Comparison of ENCODE assay signal across 11 cellular contexts in the genomic region with DNA sequence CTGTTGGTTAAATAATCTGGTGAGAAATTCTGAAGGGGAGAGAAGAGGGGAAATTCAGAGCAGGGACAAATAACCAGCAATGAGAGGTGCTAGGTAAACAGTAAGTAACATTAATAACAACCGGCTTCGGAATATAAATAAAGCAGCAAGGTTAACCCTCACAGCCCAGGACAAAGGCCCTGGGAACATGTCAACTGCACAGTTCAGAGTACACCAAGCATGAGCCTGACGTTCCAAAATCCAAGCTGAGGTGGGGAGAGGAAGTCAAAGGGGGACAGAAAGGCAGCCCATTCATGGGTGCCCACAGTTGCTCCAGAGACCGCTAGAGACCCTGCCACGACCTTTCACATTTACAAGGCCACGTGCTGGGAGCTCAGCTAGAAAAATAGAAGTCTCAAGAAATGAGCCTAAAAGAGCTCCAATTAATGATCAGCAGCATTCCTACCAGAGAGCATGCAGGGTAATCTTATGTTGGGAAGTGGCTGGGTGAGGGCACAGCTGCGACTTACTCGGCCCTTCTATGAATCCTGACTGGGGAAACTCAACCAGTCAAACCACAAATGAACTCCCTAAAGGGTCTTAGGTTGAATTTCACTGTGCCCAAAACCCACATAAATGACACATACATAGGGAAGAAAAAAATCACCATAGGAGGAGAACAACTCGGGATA. TPM values are rescaled to one million over a fixed set of nuclear protein-coding genes. Genes with fewer than 3 reads are reported as not detected.
DNase-seq lines count a peak whose midpoint lies in the region; ATAC-seq and TF ChIP-seq lines count a peak whose summit lies in the region.
"Had no signal": no experiment of that assay in that cellular context is flagged by ENCODE, and none has a peak within 500 bp of the region (broad histone marks: within the 10 kb centered on the region; RNA-seq: fewer than 3 reads in every experiment).

No MANE protein-coding gene starts in this region.

- no peak overlapping the region for H2AFZ ChIP-seq in mammary epithelial cell (ENCODE audit: low read depth, low read length)

- dilution Hi-C loops in mammary epithelial cell (cut with HindIII; ENCODE audit: low sequenced_read_pairs), result no loop called here

- H3K4me3 Mint-ChIP-seq in MCF 10A (ENCODE audit: unreplicated experiment), result no peak overlapping the region
- H3K4me3 Mint-ChIP-seq in nephron progenitor cell, result no peak overlapping the region

- no peak overlapping the region for H3K9ac ChIP-seq in mammary epithelial cell (ENCODE audit: insufficient read depth, low read length)

- H3K27ac ChIP-seq in mammary epithelial cell (ENCODE audit: insufficient read depth, low read depth, low read length) (no peak overlapping the region), urinary bladder (ENCODE audit: low read depth) (peak overlapping the region; percentile 14), caudate nucleus (ENCODE audit: low read depth, low read length) (no peak overlapping the region)
- peak overlapping the region; percentile 73 for H3K27ac ChIP-seq in effector memory CD4-positive, alpha-beta T cell (ENCODE audit: insufficient read depth, low read length, poor library complexity, severe bottlenecking)

- in situ Hi-C loops in mammary epithelial cell (cut with MboI; ENCODE audit: low sequenced_read_pairs in 2 of 2), result no loop called here

- H3K4me1 ChIP-seq in mammary epithelial cell (ENCODE audit: insufficient read depth, low read length), result peaks cover 11% of the 10 kb centered on the region
- H3K4me1 ChIP-seq in effector memory CD4-positive, alpha-beta T cell (ENCODE audit: control insufficient read depth, insufficient read depth, low read length, poor library complexity, severe bottlenecking), result peaks cover 34% of the 10 kb centered on the region
- H3K4me1 ChIP-seq in urinary bladder (ENCODE audit: insufficient read depth), result no peaks in the 10 kb centered on the region

- H3K27ac Mint-ChIP-seq in MCF 10A (ENCODE audit: low read depth, unreplicated experiment) (peak overlapping the region; percentile 28), nephron progenitor cell (peak overlapping the region; percentile 91)

- H3K79me2 ChIP-seq in mammary epithelial cell (ENCODE audit: insufficient read depth, low read length), result peaks cover 11% of the 10 kb centered on the region

- H3K36me3 Mint-ChIP-seq in MCF 10A (ENCODE audit: insufficient read depth, unreplicated experiment) (peaks cover 7% of the 10 kb centered on the region), nephron progenitor cell (ENCODE audit: low read depth) (peaks cover 63% of the 10 kb centered on the region)

- intact Hi-C loops in MCF 10A (cut with micrococcal nuclease), result no loop called here
- intact Hi-C loops in mammary epithelial cell (cut with micrococcal nuclease), result no loop called here

- no peaks in the 10 kb centered on the region for H3K27me3 ChIP-seq in mammary epithelial cell (ENCODE audit: insufficient read depth, low read length)
- H3K27me3 ChIP-seq in effector memory CD4-positive, alpha-beta T cell (replicated peaks; ENCODE audit: control insufficient read depth, insufficient read depth, low read length, poor library complexity, severe bottlenecking), result no peaks in the 10 kb centered on the region

- no peak overlapping the region for H3K4me3 ChIP-seq in mammary epithelial cell (replicated peaks in 1 of 3; ENCODE audit: insufficient read depth in 1 of 3, low read depth in 2 of 3, low read length in 3 of 3)
- H3K4me3 ChIP-seq in effector memory CD4-positive, alpha-beta T cell (ENCODE audit: insufficient read depth, low read depth, low read length, poor library complexity, severe bottlenecking), result peak overlapping the region; percentile 39
- H3K4me3 ChIP-seq in urinary bladder (ENCODE audit: low read depth, low read length), result no peak overlapping the region

- DNase-seq in MCF 10A (ENCODE audit: unreplicated experiment), result no peak
- DNase-seq in mammary epithelial cell, result no peak
- no peak for DNase-seq in effector memory CD4-positive, alpha-beta T cell
- DNase-seq in nephron progenitor cell, result no peak
- no peak for DNase-seq in caudate nucleus (lab: John Stamatoyannopoulos, UW)
- DNase-seq: NK-92 treated with Interleukin-12 subunit alpha and Interleukin-12 subunit beta, amount 100 ng/mL, for 24 hours; T1000 had no signal

- no peaks in the 10 kb centered on the region for H3K36me3 ChIP-seq in mammary epithelial cell (ENCODE audit: insufficient read depth, low read length)
- H3K36me3 ChIP-seq in effector memory CD4-positive, alpha-beta T cell (ENCODE audit: control insufficient read depth, insufficient read depth, low read length), result no peaks in the 10 kb centered on the region
- no peaks in the 10 kb centered on the region for H3K36me3 ChIP-seq in urinary bladder (ENCODE audit: insufficient read depth)

- CTCF ChIA-PET in MCF 10A (lab: Yijun Ruan, JAX) (interaction anchor here (0.7 kb wide), 1 partner anchor 8 kb away, joined by 3 read pairs; no protein-coding TSS in a partner anchor), mammary epithelial cell (lab: Charles Lee; ENCODE audit: low non-redundant PET) (no interaction called here)

- H3K9me3 Mint-ChIP-seq in MCF 10A (ENCODE audit: unreplicated experiment) (no peaks in the 10 kb centered on the region), nephron progenitor cell (peaks cover 8% of the 10 kb centered on the region)

- H4K20me1 ChIP-seq in mammary epithelial cell (ENCODE audit: insufficient read depth, low read length), result no peaks in the 10 kb centered on the region

- no peak for ATAC-seq in HG02885 (IDR thresholded peaks at IDR 0.05; ENCODE audit: poor library complexity, unreplicated experiment)
- no peak for ATAC-seq in GM18907 (IDR thresholded peaks at IDR 0.05; ENCODE audit: unreplicated experiment)
- ATAC-seq: HCT116 had no signal

- 92% methylated on average over 9 of the region's 9 CpGs for WGBS in mammary epithelial cell (ENCODE audit: low coverage, missing lambda C conversion rate)
- WGBS in urinary bladder, result 53% methylated on average over 9 of the region's 9 CpGs

- POLR2A ChIA-PET in MCF 10A (lab: Yijun Ruan, JAX), result no interaction called here

- H3K27me3 Mint-ChIP-seq in MCF 10A (ENCODE audit: insufficient read depth, unreplicated experiment), result no peaks in the 10 kb centered on the region
- H3K27me3 Mint-ChIP-seq in nephron progenitor cell (ENCODE audit: low read depth, poor library complexity), result no peaks in the 10 kb centered on the region

- H3K4me2 ChIP-seq in mammary epithelial cell (ENCODE audit: insufficient read depth, low read depth, low read length), result no peak overlapping the region

- H3K9me3 ChIP-seq in mammary epithelial cell (replicated peaks; ENCODE audit: insufficient read depth, low read length), result no peaks in the 10 kb centered on the region
- H3K9me3 ChIP-seq in effector memory CD4-positive, alpha-beta T cell (ENCODE audit: control insufficient read depth, low read length), result no peaks in the 10 kb centered on the region

- no peak for TF ChIP-seq CTCF in MCF 10A (IDR thresholded peaks at IDR 0.05; ENCODE audit: unreplicated experiment)
- TF ChIP-seq CTCF in mammary epithelial cell (conservative IDR thresholded peaks at IDR 0.05 in 1 of 2, IDR thresholded peaks at IDR 0.05 in 1 of 2; ENCODE audit: extremely low read depth in 1 of 2, insufficient read depth in 1 of 2, low read depth in 1 of 2, low read length in 2 of 2), result no peak
- TF ChIP-seq CTCF in nephron progenitor cell (IDR thresholded peaks at IDR 0.05), result no peak

- peaks cover 6% of the 10 kb centered on the region for H3K4me1 Mint-ChIP-seq in MCF 10A (ENCODE audit: insufficient read depth, unreplicated experiment)
- H3K4me1 Mint-ChIP-seq in nephron progenitor cell, result peaks cover 40% of the 10 kb centered on the region

- no TSS peak for BruUV-seq in MCF 10A (replicated peaks; lab: Mats Ljungman, UMichigan)
- no TSS peak for BruUV-seq in mammary epithelial cell (replicated peaks; lab: Mats Ljungman, UMichigan)

RNA-seq across cellular contexts. Expression of gene UXS1, which starts 55.1 kb away (rescaled TPM):
- total RNA-seq in MCF 10A (2022) (31.2 and 37.6 TPM in 2 replicates), mammary epithelial cell (10 to 100 TPM; 43.8 to 65.3 TPM), urinary bladder (47.2 TPM)
- polyA plus RNA-seq in mammary epithelial cell (66.7 TPM), urinary bladder (34.3 TPM)
- 38.4 TPM for polyA minus RNA-seq in mammary epithelial cell

Comparison
In these comparisons a context has a peak if more than half of its experiments do, and no peak if none do; other contexts are left out.
1. H3K27ac ChIP-seq: peak in effector memory CD4-positive, alpha-beta T cell (single experiment) and urinary bladder (single experiment); none in mammary epithelial cell (single experiment) and caudate nucleus (single experiment).